In the genomic region with DNA sequence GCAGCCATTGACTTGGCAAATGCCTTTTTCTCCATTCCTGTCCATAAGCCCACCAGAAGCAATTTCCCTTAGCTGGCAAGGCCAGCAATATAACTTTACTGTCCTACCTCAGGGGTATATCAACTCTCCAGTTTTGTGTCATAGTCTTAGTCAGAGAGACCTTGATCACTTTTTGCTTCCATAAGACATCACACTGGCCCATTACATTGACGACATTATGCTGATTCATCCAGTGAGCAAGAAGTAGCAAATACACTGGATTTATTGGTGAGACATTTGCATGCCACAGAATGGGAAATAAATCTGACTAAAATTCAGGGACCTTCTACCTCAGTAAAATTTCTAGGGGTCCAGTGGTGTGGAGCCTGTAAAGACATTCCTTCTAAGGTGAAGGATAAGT, we compare ENCODE assay signal across 16 cellular contexts.
DNase-seq lines count a peak whose midpoint lies in the region; ATAC-seq, FAIRE-seq and TF ChIP-seq lines count a peak whose summit lies in the region.
"Had no signal": no experiment of that assay in that cellular context is flagged by ENCODE, and none has a peak within 500 bp of the region (broad histone marks: within the 10 kb centered on the region; RNA-seq: fewer than 3 reads in every experiment).

No MANE protein-coding gene starts in this region.

- no TSS peak for BruUV-seq in OCI-LY7 (replicated peaks; lab: Mats Ljungman, UMichigan)

- no peaks in the 10 kb centered on the region for H3K4me1 ChIP-seq in Karpas-422 (ENCODE audit: low read length)
- H3K4me1 ChIP-seq in OCI-LY7 (ENCODE audit: insufficient read depth, low read length, poor library complexity, severe bottlenecking), result no peaks in the 10 kb centered on the region
- H3K4me1 ChIP-seq: BE2C had no signal

- H3K79me2 ChIP-seq in Karpas-422 (ENCODE audit: low read length), result no peaks in the 10 kb centered on the region
- H3K79me2 ChIP-seq in OCI-LY7 (ENCODE audit: insufficient read depth, low read depth, low read length), result no peaks in the 10 kb centered on the region

- intact Hi-C loops in left colon (cut with DNase I, micrococcal nuclease), result no loop called here
- intact Hi-C loops in OCI-LY7 (cut with micrococcal nuclease; ENCODE audit: unreplicated experiment), result no loop called here

- POLR2A ChIA-PET in OCI-LY7 (lab: Charles Lee), result no interaction called here

- FAIRE-seq in bronchial epithelial cell (lab: Jason Lieb, UNC), result no peak
- FAIRE-seq: A204.1, GM12878, GM18507 had no signal

- H4K20me1 ChIP-seq in Karpas-422 (ENCODE audit: insufficient read depth, low read depth, low read length) (no peaks in the 10 kb centered on the region), OCI-LY7 (ENCODE audit: insufficient read depth, low read length) (no peaks in the 10 kb centered on the region)

- H3K4me2 ChIP-seq in Karpas-422 (ENCODE audit: low read depth, low read length, poor library complexity, severe bottlenecking) (no peak overlapping the region), OCI-LY7 (ENCODE audit: low read length) (no peak overlapping the region)
- H3K4me2 ChIP-seq: GM23338 had no signal

- H3K9ac ChIP-seq in Karpas-422 (ENCODE audit: low read length), result no peak overlapping the region

- H3K27ac ChIP-seq in Karpas-422 (ENCODE audit: low read length) (no peak overlapping the region), OCI-LY7 (ENCODE audit: low read depth, low read length, poor library complexity, severe bottlenecking) (no peak overlapping the region)
- H3K27ac ChIP-seq: C4-2B had no signal

- H3K36me3 ChIP-seq in Karpas-422 (ENCODE audit: insufficient read depth, low read length), result no peaks in the 10 kb centered on the region
- H3K36me3 ChIP-seq in bronchial epithelial cell (ENCODE audit: control insufficient read depth, insufficient read depth, low read length), result no peaks in the 10 kb centered on the region
- H3K36me3 ChIP-seq in OCI-LY7 (ENCODE audit: insufficient read depth, low read length), result no peaks in the 10 kb centered on the region
- H3K36me3 ChIP-seq: BE2C had no signal

- ATAC-seq in left colon, result no peak
- ATAC-seq: GM12878, GM23338 had no signal

- H3K9me2 ChIP-seq in Karpas-422 (replicated peaks; ENCODE audit: insufficient read depth, low read length) (no peaks in the 10 kb centered on the region), OCI-LY7 (ENCODE audit: insufficient read depth, low read length) (no peaks in the 10 kb centered on the region)

- H3K9me3 ChIP-seq in Karpas-422 (ENCODE audit: low read length) (no peaks in the 10 kb centered on the region), OCI-LY7 (ENCODE audit: low read length) (no peaks in the 10 kb centered on the region)
- H3K9me3 ChIP-seq: BE2C had no signal

- CTCF ChIA-PET in OCI-LY7 (lab: Charles Lee; ENCODE audit: unreplicated experiment), result no interaction called here

- H3K27me3 ChIP-seq in Karpas-422 (ENCODE audit: low read length) (no peaks in the 10 kb centered on the region), bronchial epithelial cell (ENCODE audit: control insufficient read depth, insufficient read depth, low read length) (no peaks in the 10 kb centered on the region)
- H3K27me3 ChIP-seq: BE2C had no signal

- H2AFZ ChIP-seq in Karpas-422 (ENCODE audit: low read length) (no peak overlapping the region), OCI-LY7 (ENCODE audit: low read length) (no peak overlapping the region)

- TF ChIP-seq CTCF in bronchial epithelial cell (IDR thresholded peaks at IDR 0.05; ENCODE audit: insufficient read depth, low read length, severe bottlenecking) (no peak), OCI-LY7 (conservative IDR thresholded peaks at IDR 0.05; ENCODE audit: low read length) (no peak)

- peak; percentile 15 for DNase-seq in HCEC 1CT
- DNase-seq in Karpas-422, result peak; percentile 29
- DNase-seq in bronchial epithelial cell (ENCODE audit: low read depth), result peak; percentile 57
- DNase-seq in left colon, result no peak
- DNase-seq in stimulated activated CD8-positive, alpha-beta memory T cell treated with anti-CD3 and anti-CD28 coated beads, Interleukin-4, amount 100 ng/mL, for 48 hours, result no peak
- DNase-seq in central memory CD4-positive, alpha-beta T cell, result no peak
- DNase-seq in OCI-LY7 (ENCODE audit: low spot score), result no peak
- DNase-seq: BE2C, DMS79, H9, HFFc6 had no signal

- H3K4me3 ChIP-seq in Karpas-422 (ENCODE audit: low read length) (no peak overlapping the region), bronchial epithelial cell (ENCODE audit: low read depth, low read length) (no peak overlapping the region), OCI-LY7 (ENCODE audit: low read depth, low read length, poor library complexity, severe bottlenecking) (no peak overlapping the region)
- H3K4me3 ChIP-seq: GM12878, GM23338 had no signal

Comparison
In these comparisons a context has a peak if more than half of its experiments do, and no peak if none do; other contexts are left out.
1. DNase-seq: peak in HCEC 1CT (single experiment), Karpas-422 (single experiment) and bronchial epithelial cell (single experiment); none in left colon (0 of 2), stimulated activated CD8-positive, alpha-beta memory T cell treated with anti-CD3 and anti-CD28 coated beads, Interleukin-4, amount 100 ng/mL, for 48 hours (single experiment), central memory CD4-positive, alpha-beta T cell (single experiment) and OCI-LY7 (single experiment).